1 cellular context compared by ENCODE assay signal in genomic region chrX:129742759-129743152, GRCh38. TPM values are rescaled to one million over a fixed set of nuclear protein-coding genes. Genes with fewer than 3 reads are reported as not detected.
"Had no signal": no experiment of that assay in that cellular context is flagged by ENCODE, and none has a peak within 500 bp of the region (broad histone marks: within the 10 kb centered on the region; RNA-seq: fewer than 3 reads in every experiment).

No MANE protein-coding gene starts in this region.

RNA-seq across cellular contexts. Expression of gene SASH3, which starts 37.0 kb away (rescaled TPM):
- total RNA-seq: smooth muscle cell had no signal
